In genomic region chr22:23621916-23622315, GRCh38 we compare ENCODE assay signal across 18 cellular contexts. TPM values are rescaled to one million over a fixed set of nuclear protein-coding genes. Genes with fewer than 3 reads are reported as not detected.
"Had no signal": no experiment of that assay in that cellular context is flagged by ENCODE, and none has a peak within 500 bp of the region (broad histone marks: within the 10 kb centered on the region; RNA-seq: fewer than 3 reads in every experiment).

No MANE protein-coding gene starts in this region.

RNA-seq across cellular contexts. Expression of gene DRICH1, which starts 10.2 kb away (rescaled TPM):
- total RNA-seq: heart right ventricle, right atrium auricular region, smooth muscle cell had no signal

RNA-seq across cellular contexts. Expression of gene IGLL1, which starts 41.8 kb away (rescaled TPM):
- total RNA-seq: heart right ventricle, left colon, left lung, lower lobe of right lung, mammary epithelial cell, mesothelial cell of epicardium, natural killer cell, osteoblast, pancreas, psoas muscle, right atrium auricular region, right lobe of liver, skeletal muscle tissue, smooth muscle cell, temporal lobe, tibial nerve, upper lobe of left lung, urinary bladder had no signal
